2 cellular contexts compared by ENCODE assay signal in the genomic region with DNA sequence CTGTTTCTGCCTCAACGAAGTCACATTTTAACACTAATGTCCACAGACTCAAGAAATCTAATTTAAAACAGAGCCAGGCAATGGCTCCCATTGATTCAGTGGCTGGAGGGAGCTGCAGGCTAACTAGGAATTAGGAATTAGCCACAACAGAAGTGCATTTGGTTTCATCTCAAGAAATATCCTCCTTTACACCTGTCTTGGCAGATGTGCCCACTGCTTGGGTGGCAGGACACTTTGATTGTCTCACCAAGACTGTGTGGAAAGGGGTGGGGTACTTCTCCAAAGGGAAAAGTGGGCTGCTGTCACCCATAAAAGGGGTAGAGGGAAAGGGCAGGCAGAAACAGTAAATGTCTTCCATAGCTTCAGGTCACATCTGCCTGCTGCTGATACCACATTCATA.
A peak's percentile ranks its signal among the peaks of the same experiment; 100 is the strongest.
TF ChIP-seq lines count a peak whose summit lies in the region.

No MANE protein-coding gene starts in this region.

TF ChIP-seq in SK-N-SH treated with all-trans-retinoic acid at 6 μM for 48 hours, 23 proteins besides CTCF, POLR2A, EP300 and RAD21:
- TF ChIP-seq TOX (CRISPR knock-in tag; IDR thresholded peaks at IDR 0.05; ENCODE audit: borderline replicate concordance) (no peak), ZNF565 (CRISPR knock-in tag; conservative IDR thresholded peaks at IDR 0.05; ENCODE audit: low read depth) (no peak), ZNF70 (CRISPR knock-in tag; IDR thresholded peaks at IDR 0.05) (peak; percentile 94)
TF ChIP-seq in SK-N-SH treated with all-trans-retinoic acid at 6 μM for 48 hours: peak in this region for 1.

TF ChIP-seq in SK-N-SH, 30 proteins besides CTCF, POLR2A, EP300 and RAD21:
- no peak for TF ChIP-seq SMC3 (IDR thresholded peaks at IDR 0.05; ENCODE audit: low read depth, low read length)
- no peak for TF ChIP-seq RXRA (IDR thresholded peaks at IDR 0.05; ENCODE audit: borderline replicate concordance, low read depth)
- no peak for TF ChIP-seq JUND (IDR thresholded peaks at IDR 0.05)
- no peak for TF ChIP-seq FOXM1 (IDR thresholded peaks at IDR 0.05; ENCODE audit: low read depth)
